ENCODE assay signal across 12 cellular contexts in the genomic region with DNA sequence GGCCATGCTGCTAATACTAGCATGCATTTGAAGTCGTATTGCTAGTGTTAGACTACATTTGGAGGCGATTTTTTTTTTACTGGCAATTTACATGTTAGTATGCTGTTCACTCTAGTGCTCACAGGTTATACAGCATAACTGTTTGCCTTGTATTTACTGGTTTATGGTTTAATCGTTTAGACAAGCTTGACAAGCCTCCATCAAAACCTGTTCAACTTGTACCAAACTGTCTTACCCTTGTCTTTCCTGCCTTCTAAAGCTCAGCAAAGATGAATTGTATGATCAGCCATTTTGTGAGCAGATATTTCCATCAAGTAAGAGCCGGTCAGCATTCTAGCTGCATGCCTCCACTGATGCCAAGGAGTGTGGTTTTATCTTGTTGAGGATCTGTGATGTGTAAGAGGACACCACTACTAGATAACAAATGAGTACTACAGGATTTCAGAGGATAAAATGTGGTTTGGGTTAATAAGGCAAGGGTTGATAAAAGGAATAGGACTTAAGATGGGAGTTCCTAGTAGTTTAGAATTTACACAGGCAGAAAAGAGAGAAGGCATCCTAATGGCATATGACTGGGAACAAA.
DNase-seq lines count a peak whose midpoint lies in the region; ATAC-seq and TF ChIP-seq lines count a peak whose summit lies in the region.
"Had no signal": no experiment of that assay in that cellular context is flagged by ENCODE, and none has a peak within 500 bp of the region (broad histone marks: within the 10 kb centered on the region; RNA-seq: fewer than 3 reads in every experiment).

No MANE protein-coding gene starts in this region.

- peaks cover 22 to 38% (median 28%) of the 10 kb centered on the region in 3 experiments for H3K36me3 Mint-ChIP-seq in H9 (ENCODE audit: insufficient read depth in 1 of 3, low read depth in 3 of 3)

- no peak overlapping the region for H3K4ac ChIP-seq in H9 (ENCODE audit: low read depth, low read length)

- ATAC-seq in esophagus mucosa (peak; percentile 73), GM19395 (IDR thresholded peaks at IDR 0.05; ENCODE audit: unreplicated experiment) (no peak), GM21360 (IDR thresholded peaks at IDR 0.05; ENCODE audit: unreplicated experiment) (no peak)

- H3K79me1 ChIP-seq in H9 (ENCODE audit: insufficient read depth, low read depth, low read length, poor library complexity, severe bottlenecking) = no peaks in the 10 kb centered on the region

- H2BK120ac ChIP-seq in H9 (ENCODE audit: low read depth, low read length, poor library complexity, severe bottlenecking) = no peak overlapping the region

- no peak for TF ChIP-seq EP300 in sigmoid colon (IDR thresholded peaks at IDR 0.05)

- H3K4me2 ChIP-seq in H9 (ENCODE audit: insufficient read depth, insufficient read length, low read length) = no peak overlapping the region

- no peak overlapping the region for H3K18ac ChIP-seq in H9 (ENCODE audit: insufficient read length, low read depth, low read length)

- no peak overlapping the region for H3K9ac ChIP-seq in H9 (ENCODE audit: extremely low read depth, insufficient read length, low read length)

- H3K27me3 ChIP-seq in sigmoid colon = no peaks in the 10 kb centered on the region
- H3K27me3 ChIP-seq in H9 (ENCODE audit: insufficient read depth, low read length) = no peaks in the 10 kb centered on the region

- H3K23ac ChIP-seq in H9 (ENCODE audit: insufficient read length, low read depth, low read length) = no peak overlapping the region

- H3K4me1 Mint-ChIP-seq in H9 = peaks cover 5 to 13% of the 10 kb centered on the region in 2 experiments

- H3K9me3 Mint-ChIP-seq in H9 = no peaks in the 10 kb centered on the region

- no peak overlapping the region for H4K8ac ChIP-seq in H9 (replicated peaks; ENCODE audit: insufficient read length, low read depth, low read length)

- no peaks in the 10 kb centered on the region for H3K23me2 ChIP-seq in H9 (ENCODE audit: insufficient read length, low read depth, low read length, poor library complexity, severe bottlenecking)

- H2AFZ ChIP-seq in H9 (ENCODE audit: low read length) = no peak overlapping the region

- H2BK15ac ChIP-seq in H9 (ENCODE audit: low read depth, low read length) = no peak overlapping the region

- H2BK20ac ChIP-seq in H9 (ENCODE audit: low read depth, low read length, poor library complexity, severe bottlenecking) = no peak overlapping the region

- no peak overlapping the region for H2BK12ac ChIP-seq in H9 (ENCODE audit: insufficient read length, low read depth, low read length)

- DNase-seq in GM04504 (ENCODE audit: low read depth) = peak; percentile 47
- peak; percentile 93 for DNase-seq in RPMI7951 (ENCODE audit: low read depth)
- DNase-seq in sigmoid colon = no peak
- DNase-seq in NCI-H1436 (lab: John Stamatoyannopoulos, UW) = no peak
- DNase-seq in H9 = no peak
- DNase-seq: activated naive CD4-positive, alpha-beta T cell treated with anti-CD3 and anti-CD28 coated beads, Interleukin-2, amount 50 U/mL, for 16 hours; DMS79 treated with DMSO at 0.1 percent for 48 hours; KG1; NCI-H510A had no signal

- H3K79me2 ChIP-seq in H9 (ENCODE audit: insufficient read depth, low read length) = peaks cover 2% of the 10 kb centered on the region; the same call in 1 of the 2 replicates

- no peak overlapping the region for H3K27ac Mint-ChIP-seq in H9

- H3K9me3 ChIP-seq in sigmoid colon (no peaks in the 10 kb centered on the region), H9 (ENCODE audit: control insufficient read depth, low read depth, low read length) (no peaks in the 10 kb centered on the region)

- no peak for TF ChIP-seq POLR2A in sigmoid colon (IDR thresholded peaks at IDR 0.05)

- no peak overlapping the region for H3K4me3 Mint-ChIP-seq in H9

- no peak overlapping the region for H2BK5ac ChIP-seq in H9 (ENCODE audit: insufficient read length, low read length)

- H3K14ac ChIP-seq in H9 (ENCODE audit: insufficient read depth, low read length) = no peak overlapping the region

- TF ChIP-seq CTCF in sigmoid colon (IDR thresholded peaks at IDR 0.05) (no peak), H9 (conservative IDR thresholded peaks at IDR 0.05) (no peak)

- H3K27ac ChIP-seq in sigmoid colon (peak overlapping the region; percentile 24 to 85 (median 82)), H9 (ENCODE audit: insufficient read length, low read depth, low read length) (no peak overlapping the region)

- no peaks in the 10 kb centered on the region for H3K27me3 Mint-ChIP-seq in H9 (ENCODE audit: low read depth)

- no peak overlapping the region for H4K5ac ChIP-seq in H9 (ENCODE audit: insufficient read length, low read depth, low read length)

- peaks cover 0 to 21% (median 3%) of the 10 kb centered on the region in 4 donors for H3K36me3 ChIP-seq in sigmoid colon

- intact Hi-C loops in sigmoid colon (cut with DNase I) = loop anchor here (10.0 kb wide), 1 partner anchor 382 kb away; the partner anchor contains the start of gene SP100

- peaks cover 0 to 66% (median 44%) of the 10 kb centered on the region in 4 donors for H3K4me1 ChIP-seq in sigmoid colon
- peaks cover 2% of the 10 kb centered on the region for H3K4me1 ChIP-seq in H9 (ENCODE audit: insufficient read depth, low read length)

- no peak overlapping the region for H3T11ph ChIP-seq in H9 (ENCODE audit: low read length)

- H3K56ac ChIP-seq in H9 (ENCODE audit: insufficient read length, low read depth, low read length) = no peak overlapping the region

- no peaks in the 10 kb centered on the region for H4K20me1 ChIP-seq in H9 (ENCODE audit: control insufficient read depth, insufficient read depth, insufficient read length)

- no peak overlapping the region for H2AK5ac ChIP-seq in H9 (ENCODE audit: insufficient read length, low read length)

- no peak overlapping the region for H4K91ac ChIP-seq in H9 (ENCODE audit: insufficient read length, low read depth, low read length)

- H3K4me3 ChIP-seq in sigmoid colon = no peak overlapping the region

- 20 to 63% methylated on average over 4 of the region's 4 CpGs for WGBS in sigmoid colon, 2 donors
- no CpG with 5 or more reads among the region's 4 CpGs for WGBS in H9 (ENCODE audit: extremely low coverage, insufficient read length, low lambda C conversion rate)

Comparison
In these comparisons a context has a peak if more than half of its experiments do, and no peak if none do; other contexts are left out.
1. DNase-seq: peak in GM04504 (single experiment) and RPMI7951 (single experiment); none in sigmoid colon (single experiment), NCI-H1436 (single experiment) and H9 (single experiment).